11 cellular contexts compared by ENCODE assay signal in the genomic region with DNA sequence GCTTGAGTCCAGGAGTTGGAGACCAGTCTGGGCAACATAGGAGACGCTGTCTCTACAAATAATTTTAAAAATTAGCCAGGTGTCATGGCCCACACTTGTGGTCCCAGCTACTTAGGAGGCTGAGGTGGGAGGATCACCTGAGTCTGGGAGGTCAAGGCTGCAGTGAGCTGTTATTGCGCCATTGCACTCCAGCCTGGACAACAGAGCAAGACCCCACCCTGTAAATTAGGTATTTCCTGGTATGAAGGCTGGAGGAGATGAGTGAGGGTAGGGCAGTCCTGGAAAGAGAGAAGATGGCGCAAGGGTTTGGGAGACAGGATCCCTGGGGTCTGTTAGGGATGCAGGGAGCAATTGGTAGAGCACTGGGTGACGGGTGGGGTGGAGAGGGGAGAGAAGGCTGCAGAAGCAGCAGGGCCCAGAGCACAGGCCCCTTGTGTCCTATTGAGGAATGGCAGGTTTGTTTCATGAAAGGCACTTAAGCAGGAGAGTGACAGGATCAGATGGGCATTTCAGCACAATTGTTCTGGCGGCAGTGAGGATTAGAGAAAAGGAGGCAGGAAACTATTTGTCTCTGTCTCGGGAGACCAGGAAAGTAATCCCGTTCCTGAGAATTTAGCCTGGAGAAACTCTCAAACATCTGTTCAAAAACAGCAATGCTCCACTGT. TPM values are rescaled to one million over a fixed set of nuclear protein-coding genes. Genes with fewer than 3 reads are reported as not detected.
DNase-seq lines count a peak whose midpoint lies in the region; ATAC-seq and TF ChIP-seq lines count a peak whose summit lies in the region.
"Had no signal": no experiment of that assay in that cellular context is flagged by ENCODE, and none has a peak within 500 bp of the region (broad histone marks: within the 10 kb centered on the region; RNA-seq: fewer than 3 reads in every experiment).

No MANE protein-coding gene starts in this region.

- no peak overlapping the region for H2AFZ ChIP-seq in PC-3 (ENCODE audit: low read length)

- H3K27me3 ChIP-seq in cardiac muscle cell: no peaks in the 10 kb centered on the region
- H3K27me3 ChIP-seq in heart left ventricle: no peaks in the 10 kb centered on the region
- H3K27me3 ChIP-seq in PC-3 (ENCODE audit: low read length): no peaks in the 10 kb centered on the region

- WGBS in heart left ventricle, 4 donors: 54 to 68% (median 63%) methylated on average over 7 of the region's 7 CpGs

- no peak overlapping the region for H3K9ac ChIP-seq in PC-3 (ENCODE audit: low read length)

- H4K20me1 ChIP-seq in PC-3 (ENCODE audit: low read length): no peaks in the 10 kb centered on the region

- H3K4me2 ChIP-seq in PC-3 (ENCODE audit: low read length): no peak overlapping the region

- H3K4me1 ChIP-seq in cardiac muscle cell (ENCODE audit: low read depth) (peaks cover 17% of the 10 kb centered on the region), heart left ventricle (no peaks in the 10 kb centered on the region), PC-3 (ENCODE audit: insufficient read depth, low read length) (peaks cover 13% of the 10 kb centered on the region)

- DNase-seq in cardiac muscle cell (ENCODE audit: low read depth in 1 of 2, low spot score in 1 of 2) (peak in 1 of 2 donors; percentile 60), heart left ventricle (no peak), PC-3 (peak; percentile 27), epithelial cell of proximal tubule (ENCODE audit: low read depth) (no peak), 8988T (no peak)
- DNase-seq in effector CD8-positive, alpha-beta T cell (lab: John Stamatoyannopoulos, UW): no peak
- no peak for DNase-seq in activated CD4-positive, alpha-beta T cell treated with anti-CD3 and anti-CD28 coated beads, Interleukin-2, amount 50 U/mL, for 4 hours
- DNase-seq: left ventricle myocardium superior, NCI-H2227 treated with DMSO at 0.1 percent for 48 hours, small intestine had no signal

- H3K36me3 ChIP-seq in cardiac muscle cell (no peaks in the 10 kb centered on the region), heart left ventricle (no peaks in the 10 kb centered on the region), PC-3 (ENCODE audit: low read depth, low read length) (no peaks in the 10 kb centered on the region)

- no peaks in the 10 kb centered on the region for H3K9me3 ChIP-seq in cardiac muscle cell (ENCODE audit: low read depth)
- H3K9me3 ChIP-seq in heart left ventricle: peaks cover 0 to 14% (median 2%) of the 10 kb centered on the region in 12 donors
- H3K9me3 ChIP-seq in PC-3 (ENCODE audit: low read length): no peaks in the 10 kb centered on the region

- CTCF ChIA-PET in PC-3 (lab: Charles Lee): no interaction called here

- TF ChIP-seq CTCF in cardiac muscle cell (IDR thresholded peaks at IDR 0.05; ENCODE audit: low read depth, low read length): no peak
- TF ChIP-seq CTCF in heart left ventricle (IDR thresholded peaks at IDR 0.05): no peak
- peak; percentile 49; the same call in 1 of the 2 replicates for TF ChIP-seq CTCF in PC-3 (conservative IDR thresholded peaks at IDR 0.05; ENCODE audit: low read depth, low read length)
- TF ChIP-seq CTCF in epithelial cell of proximal tubule (conservative IDR thresholded peaks at IDR 0.05; ENCODE audit: low read depth, low read length): peak; percentile 24

- TF ChIP-seq POLR2A in heart left ventricle (IDR thresholded peaks at IDR 0.05): no peak

- no peaks in the 10 kb centered on the region for H3K9me2 ChIP-seq in PC-3 (replicated peaks; ENCODE audit: low read length)

- H3K27ac ChIP-seq in cardiac muscle cell (peak overlapping the region; percentile 16), heart left ventricle (no peak overlapping the region), PC-3 (ENCODE audit: low read length) (no peak overlapping the region)

- H3K4me3 ChIP-seq in cardiac muscle cell (no peak overlapping the region), heart left ventricle (no peak overlapping the region), PC-3 (ENCODE audit: low read length) (no peak overlapping the region), epithelial cell of proximal tubule (ENCODE audit: low read depth, low read length) (no peak overlapping the region)

- intact Hi-C loops in heart left ventricle (cut with DNase I): no loop called here
- intact Hi-C loops in PC-3 (cut with micrococcal nuclease): no loop called here

- BruUV-seq in PC-3 (replicated peaks; lab: Mats Ljungman, UMichigan): no TSS peak

- ATAC-seq in heart left ventricle (no peak), PC-3 (peak; percentile 54; the same call in 1 of the 2 replicates), GM18502 (IDR thresholded peaks at IDR 0.05; ENCODE audit: poor library complexity, unreplicated experiment) (no peak)
- ATAC-seq: left ventricle myocardium superior had no signal

- H3K79me2 ChIP-seq in PC-3 (ENCODE audit: low read length): no peaks in the 10 kb centered on the region

- POLR2A ChIA-PET in PC-3 (lab: Charles Lee; ENCODE audit: unreplicated experiment): no interaction called here

- H3F3A ChIP-seq in PC-3 (ENCODE audit: low read length, unreplicated experiment): peaks cover 7% of the 10 kb centered on the region

RNA-seq across cellular contexts. Expression of gene KTN1, which starts 47.2 kb away (rescaled TPM):
- total RNA-seq in cardiac muscle cell (63.9 and 130 TPM in 2 replicates), heart left ventricle (100 to 1,000 TPM; 174 to 340 (median 252) TPM), PC-3 (2014; rRNA removed) (249 and 251 TPM in 2 replicates), epithelial cell of proximal tubule (146 and 165 TPM in 2 replicates)
- polyA plus RNA-seq in cardiac muscle cell (214 and 240 TPM in 2 replicates), heart left ventricle (100 to 1,000 TPM; 150 to 249 TPM)

Comparison
In these comparisons a context has a peak if more than half of its experiments do, and no peak if none do; other contexts are left out.
1. CTCF ChIP-seq: peak in PC-3 (single experiment) and epithelial cell of proximal tubule (single experiment); none in cardiac muscle cell (single experiment) and heart left ventricle (0 of 12).